In the genomic region with DNA sequence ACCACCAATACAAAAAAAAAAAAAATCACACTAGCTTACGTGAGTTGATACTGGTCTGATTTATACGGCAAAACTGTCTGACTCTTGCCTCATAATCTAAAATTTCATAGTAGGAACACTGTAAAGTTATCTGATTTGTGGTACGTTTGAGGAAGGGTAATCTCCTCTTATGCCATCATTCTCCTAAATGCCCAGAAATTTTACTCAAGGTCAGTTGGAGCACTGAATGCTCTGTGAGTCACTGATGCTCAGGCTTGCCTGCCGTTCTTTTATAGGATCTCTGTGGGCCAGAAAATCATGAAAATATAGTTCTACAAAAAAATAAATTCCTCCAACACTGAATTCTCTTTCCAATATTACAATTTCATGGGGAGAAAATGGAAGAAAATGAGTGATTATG, we compare ENCODE assay signal across 21 cellular contexts.
DNase-seq lines count a peak whose midpoint lies in the region; ATAC-seq and TF ChIP-seq lines count a peak whose summit lies in the region.
"Had no signal": no experiment of that assay in that cellular context is flagged by ENCODE, and none has a peak within 500 bp of the region (broad histone marks: within the 10 kb centered on the region; RNA-seq: fewer than 3 reads in every experiment).

No MANE protein-coding gene starts in this region.

- H3K27me3 ChIP-seq in mammary epithelial cell (ENCODE audit: insufficient read depth, low read length) = no peaks in the 10 kb centered on the region
- H3K27me3 ChIP-seq in breast epithelium = no peaks in the 10 kb centered on the region
- H3K27me3 ChIP-seq in smooth muscle cell (ENCODE audit: low read depth) = no peaks in the 10 kb centered on the region

- in situ Hi-C loops in mammary epithelial cell (cut with MboI; ENCODE audit: low sequenced_read_pairs in 2 of 2) = no loop called here

- no peak for ATAC-seq in HG02759 (IDR thresholded peaks at IDR 0.05; ENCODE audit: unreplicated experiment)
- ATAC-seq: HepG2, K562 had no signal

- H3K9me3 ChIP-seq in mammary epithelial cell (replicated peaks; ENCODE audit: insufficient read depth, low read length) (no peaks in the 10 kb centered on the region), breast epithelium (no peaks in the 10 kb centered on the region), SK-N-MC (ENCODE audit: low read depth, low read length) (no peaks in the 10 kb centered on the region), smooth muscle cell (replicated peaks; ENCODE audit: low read depth) (no peaks in the 10 kb centered on the region)

- H3K4me2 ChIP-seq in mammary epithelial cell (ENCODE audit: insufficient read depth, low read depth, low read length) (peak overlapping the region; percentile 72), smooth muscle cell (no peak overlapping the region)

- H3K4me3 ChIP-seq in mammary epithelial cell (replicated peaks in 1 of 3; ENCODE audit: insufficient read depth in 1 of 3, low read depth in 2 of 3, low read length in 3 of 3) (no peak overlapping the region), breast epithelium (no peak overlapping the region), SK-N-MC (0 out of 2 replicates have a peak overlapping the region, but pooled peaks have one; percentile 5), fibroblast of the aortic adventitia (ENCODE audit: low read depth, low read length) (no peak overlapping the region), smooth muscle cell (no peak overlapping the region)
- H3K4me3 ChIP-seq: K562 had no signal

- 57% methylated on average over 4 of the region's 4 CpGs for WGBS in mammary epithelial cell (ENCODE audit: low coverage, missing lambda C conversion rate)
- 81% methylated on average over 4 of the region's 4 CpGs for WGBS in smooth muscle cell (ENCODE audit: low lambda C conversion rate)

- CTCF ChIA-PET in mammary epithelial cell (lab: Charles Lee; ENCODE audit: low non-redundant PET) = no interaction called here

- H2AFZ ChIP-seq in mammary epithelial cell (ENCODE audit: low read depth, low read length) = no peak overlapping the region
- no peak overlapping the region for H2AFZ ChIP-seq in smooth muscle cell (ENCODE audit: low read depth)

- intact Hi-C loops in mammary epithelial cell (cut with micrococcal nuclease) (no loop called here), breast epithelium (cut with DNase I; ENCODE audit: low total_unique reads) (no loop called here)

- H3K27ac ChIP-seq in mammary epithelial cell (ENCODE audit: insufficient read depth, low read depth, low read length) (peak overlapping the region; percentile 38), breast epithelium (no peak overlapping the region), SK-N-MC (no peak overlapping the region), smooth muscle cell (ENCODE audit: low read depth) (no peak overlapping the region)
- H3K27ac ChIP-seq: 22Rv1, C4-2B had no signal

- H3K79me2 ChIP-seq in mammary epithelial cell (ENCODE audit: insufficient read depth, low read length) (peaks cover 34% of the 10 kb centered on the region), smooth muscle cell (ENCODE audit: low read depth) (no peaks in the 10 kb centered on the region)

- DNase-seq in mammary epithelial cell = no peak
- DNase-seq in breast epithelium (ENCODE audit: low spot score in 2 of 2) = no peak
- no peak for DNase-seq in SK-N-MC (ENCODE audit: low read depth, low spot score)
- DNase-seq in fibroblast of the aortic adventitia (ENCODE audit: low read depth) = peak; percentile 25
- no peak for DNase-seq in NOMO-1 treated with DMSO at 0.1 percent for 48 hours (lab: John Stamatoyannopoulos, UW; ENCODE audit: unreplicated experiment)
- no peak for DNase-seq in T-helper 2 cell
- no peak for DNase-seq in smooth muscle cell (lab: John Stamatoyannopoulos, UW; ENCODE audit: unreplicated experiment)
- DNase-seq: CD8-positive, alpha-beta memory T cell; GDM1; H7; NCI-H1092 treated with DMSO at 0.1 percent for 48 hours; NCI-H146; NCI-H2029 treated with DMSO at 0.1 percent for 48 hours; NCI-H524 treated with DMSO at 0.1 percent for 48 hours; NCI-H82; Right ventricle myocardium superior had no signal

- H4K20me1 ChIP-seq in mammary epithelial cell (ENCODE audit: insufficient read depth, low read length) (no peaks in the 10 kb centered on the region), smooth muscle cell (ENCODE audit: low read depth) (no peaks in the 10 kb centered on the region)

- no peaks in the 10 kb centered on the region for H3K36me3 ChIP-seq in mammary epithelial cell (ENCODE audit: insufficient read depth, low read length)
- H3K36me3 ChIP-seq in breast epithelium = no peaks in the 10 kb centered on the region
- H3K36me3 ChIP-seq in SK-N-MC (ENCODE audit: insufficient read depth, low read length) = no peaks in the 10 kb centered on the region
- no peaks in the 10 kb centered on the region for H3K36me3 ChIP-seq in smooth muscle cell (ENCODE audit: low read depth)

- TF ChIP-seq POLR2A in breast epithelium (IDR thresholded peaks at IDR 0.05) = no peak

- H3K4me1 ChIP-seq in mammary epithelial cell (ENCODE audit: insufficient read depth, low read length) (peaks cover 59% of the 10 kb centered on the region), breast epithelium (no peaks in the 10 kb centered on the region), smooth muscle cell (ENCODE audit: low read depth) (no peaks in the 10 kb centered on the region)

- no peaks in the 10 kb centered on the region for H3F3A ChIP-seq in smooth muscle cell (ENCODE audit: low read depth)

- dilution Hi-C loops in mammary epithelial cell (cut with HindIII; ENCODE audit: low sequenced_read_pairs) = no loop called here

- no peak overlapping the region for H3K9ac ChIP-seq in mammary epithelial cell (ENCODE audit: insufficient read depth, low read length)
- no peak overlapping the region for H3K9ac ChIP-seq in SK-N-MC (ENCODE audit: insufficient read length)
- H3K9ac ChIP-seq in smooth muscle cell (ENCODE audit: low read depth) = no peak overlapping the region

- no TSS peak for BruUV-seq in mammary epithelial cell (replicated peaks; lab: Mats Ljungman, UMichigan)

- TF ChIP-seq CTCF in mammary epithelial cell (conservative IDR thresholded peaks at IDR 0.05 in 1 of 2, IDR thresholded peaks at IDR 0.05 in 1 of 2; ENCODE audit: extremely low read depth in 1 of 2, insufficient read depth in 1 of 2, low read depth in 1 of 2, low read length in 2 of 2) (no peak), breast epithelium (IDR thresholded peaks at IDR 0.05) (no peak), fibroblast of the aortic adventitia (IDR thresholded peaks at IDR 0.05; ENCODE audit: insufficient read depth, low read length) (no peak), smooth muscle cell (IDR thresholded peaks at IDR 0.05; ENCODE audit: borderline replicate concordance, insufficient read depth, poor library complexity, severe bottlenecking) (no peak)
